In the genomic region with DNA sequence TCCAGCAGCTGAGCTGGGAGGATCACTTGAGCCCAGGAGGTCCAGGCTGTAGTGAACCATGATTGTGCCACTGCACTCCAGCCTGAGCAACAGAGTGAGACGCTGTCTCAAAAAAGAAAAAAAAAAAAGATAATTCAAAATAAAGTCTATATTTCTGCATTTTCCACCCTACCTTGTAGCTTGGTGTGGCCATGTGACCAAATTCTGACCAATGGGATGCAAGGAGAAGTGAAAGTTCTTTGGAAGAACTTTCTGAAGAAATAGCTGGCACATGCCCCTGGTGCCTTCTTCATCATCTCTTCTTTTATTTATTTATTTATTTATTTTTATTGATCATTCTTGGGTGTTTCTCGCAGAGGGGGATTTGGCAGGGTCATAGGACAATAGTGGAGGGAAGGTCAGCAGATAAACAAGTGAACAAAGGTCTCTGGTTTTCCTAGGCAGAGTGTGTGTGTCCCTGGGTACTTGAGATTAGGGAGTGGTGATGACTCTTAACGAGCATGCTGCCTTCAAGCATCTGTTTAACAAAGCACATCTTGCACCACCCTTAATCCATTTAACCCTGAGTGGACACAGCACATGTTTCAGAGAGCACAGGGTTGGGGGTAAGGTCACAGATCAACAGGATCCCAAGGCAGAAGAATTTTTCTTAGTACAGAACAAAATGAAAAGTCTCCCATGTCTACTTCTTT, we compare ENCODE assay signal across 2 cellular contexts.
A peak's percentile ranks its signal among the peaks of the same experiment; 100 is the strongest.
TF ChIP-seq lines count a peak whose summit lies in the region.
"Not testable (repeated sequence)": the region's sequence is repeated elsewhere in the genome, so short reads cannot be mapped to it uniquely, and the experiment has no call there.

No MANE protein-coding gene starts in this region.

TF ChIP-seq in A549, 52 proteins besides CTCF, POLR2A, EP300 and RAD21:
- peak; percentile 57 for TF ChIP-seq USF2 (IDR thresholded peaks at IDR 0.05)

TF ChIP-seq in HepG2, 621 proteins besides CTCF, POLR2A, EP300 and RAD21:
- TF ChIP-seq USF2 (IDR thresholded peaks at IDR 0.05; ENCODE audit: low read depth, low read length) = not testable (repeated sequence)
- TF ChIP-seq USF2 (CRISPR knock-in tag; IDR thresholded peaks at IDR 0.05; ENCODE audit: borderline replicate concordance) (peak; percentile 49; the same call in 1 of the 2 replicates), NFYC (CRISPR knock-in tag; IDR thresholded peaks at IDR 0.05) (peak; percentile 52; the same call in 1 of the 2 replicates)
